In the genomic region with DNA sequence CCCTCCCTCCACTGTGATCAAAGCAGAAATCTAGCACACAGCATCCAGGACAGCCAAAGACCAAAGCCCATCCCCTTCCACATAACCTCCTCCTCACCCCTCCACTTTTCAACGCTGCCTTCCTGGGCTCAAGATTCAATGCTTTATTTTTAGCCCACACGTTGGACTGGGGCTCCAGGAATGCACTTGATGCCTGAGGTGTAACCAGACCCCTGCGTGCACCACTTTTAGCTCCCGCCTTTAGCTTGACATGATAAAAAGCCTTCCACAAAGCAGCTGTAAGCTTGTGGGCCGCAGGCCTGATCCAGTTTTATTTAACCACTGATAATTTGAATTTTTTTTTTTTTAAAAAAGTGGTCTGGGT, we compare ENCODE assay signal across 1 cellular context.
TF ChIP-seq lines count a peak whose summit lies in the region.

No MANE protein-coding gene starts in this region.

TF ChIP-seq in GM23338, 12 proteins besides CTCF, POLR2A, EP300 and RAD21 (continued from another document):
- TF ChIP-seq, protein P1, sequence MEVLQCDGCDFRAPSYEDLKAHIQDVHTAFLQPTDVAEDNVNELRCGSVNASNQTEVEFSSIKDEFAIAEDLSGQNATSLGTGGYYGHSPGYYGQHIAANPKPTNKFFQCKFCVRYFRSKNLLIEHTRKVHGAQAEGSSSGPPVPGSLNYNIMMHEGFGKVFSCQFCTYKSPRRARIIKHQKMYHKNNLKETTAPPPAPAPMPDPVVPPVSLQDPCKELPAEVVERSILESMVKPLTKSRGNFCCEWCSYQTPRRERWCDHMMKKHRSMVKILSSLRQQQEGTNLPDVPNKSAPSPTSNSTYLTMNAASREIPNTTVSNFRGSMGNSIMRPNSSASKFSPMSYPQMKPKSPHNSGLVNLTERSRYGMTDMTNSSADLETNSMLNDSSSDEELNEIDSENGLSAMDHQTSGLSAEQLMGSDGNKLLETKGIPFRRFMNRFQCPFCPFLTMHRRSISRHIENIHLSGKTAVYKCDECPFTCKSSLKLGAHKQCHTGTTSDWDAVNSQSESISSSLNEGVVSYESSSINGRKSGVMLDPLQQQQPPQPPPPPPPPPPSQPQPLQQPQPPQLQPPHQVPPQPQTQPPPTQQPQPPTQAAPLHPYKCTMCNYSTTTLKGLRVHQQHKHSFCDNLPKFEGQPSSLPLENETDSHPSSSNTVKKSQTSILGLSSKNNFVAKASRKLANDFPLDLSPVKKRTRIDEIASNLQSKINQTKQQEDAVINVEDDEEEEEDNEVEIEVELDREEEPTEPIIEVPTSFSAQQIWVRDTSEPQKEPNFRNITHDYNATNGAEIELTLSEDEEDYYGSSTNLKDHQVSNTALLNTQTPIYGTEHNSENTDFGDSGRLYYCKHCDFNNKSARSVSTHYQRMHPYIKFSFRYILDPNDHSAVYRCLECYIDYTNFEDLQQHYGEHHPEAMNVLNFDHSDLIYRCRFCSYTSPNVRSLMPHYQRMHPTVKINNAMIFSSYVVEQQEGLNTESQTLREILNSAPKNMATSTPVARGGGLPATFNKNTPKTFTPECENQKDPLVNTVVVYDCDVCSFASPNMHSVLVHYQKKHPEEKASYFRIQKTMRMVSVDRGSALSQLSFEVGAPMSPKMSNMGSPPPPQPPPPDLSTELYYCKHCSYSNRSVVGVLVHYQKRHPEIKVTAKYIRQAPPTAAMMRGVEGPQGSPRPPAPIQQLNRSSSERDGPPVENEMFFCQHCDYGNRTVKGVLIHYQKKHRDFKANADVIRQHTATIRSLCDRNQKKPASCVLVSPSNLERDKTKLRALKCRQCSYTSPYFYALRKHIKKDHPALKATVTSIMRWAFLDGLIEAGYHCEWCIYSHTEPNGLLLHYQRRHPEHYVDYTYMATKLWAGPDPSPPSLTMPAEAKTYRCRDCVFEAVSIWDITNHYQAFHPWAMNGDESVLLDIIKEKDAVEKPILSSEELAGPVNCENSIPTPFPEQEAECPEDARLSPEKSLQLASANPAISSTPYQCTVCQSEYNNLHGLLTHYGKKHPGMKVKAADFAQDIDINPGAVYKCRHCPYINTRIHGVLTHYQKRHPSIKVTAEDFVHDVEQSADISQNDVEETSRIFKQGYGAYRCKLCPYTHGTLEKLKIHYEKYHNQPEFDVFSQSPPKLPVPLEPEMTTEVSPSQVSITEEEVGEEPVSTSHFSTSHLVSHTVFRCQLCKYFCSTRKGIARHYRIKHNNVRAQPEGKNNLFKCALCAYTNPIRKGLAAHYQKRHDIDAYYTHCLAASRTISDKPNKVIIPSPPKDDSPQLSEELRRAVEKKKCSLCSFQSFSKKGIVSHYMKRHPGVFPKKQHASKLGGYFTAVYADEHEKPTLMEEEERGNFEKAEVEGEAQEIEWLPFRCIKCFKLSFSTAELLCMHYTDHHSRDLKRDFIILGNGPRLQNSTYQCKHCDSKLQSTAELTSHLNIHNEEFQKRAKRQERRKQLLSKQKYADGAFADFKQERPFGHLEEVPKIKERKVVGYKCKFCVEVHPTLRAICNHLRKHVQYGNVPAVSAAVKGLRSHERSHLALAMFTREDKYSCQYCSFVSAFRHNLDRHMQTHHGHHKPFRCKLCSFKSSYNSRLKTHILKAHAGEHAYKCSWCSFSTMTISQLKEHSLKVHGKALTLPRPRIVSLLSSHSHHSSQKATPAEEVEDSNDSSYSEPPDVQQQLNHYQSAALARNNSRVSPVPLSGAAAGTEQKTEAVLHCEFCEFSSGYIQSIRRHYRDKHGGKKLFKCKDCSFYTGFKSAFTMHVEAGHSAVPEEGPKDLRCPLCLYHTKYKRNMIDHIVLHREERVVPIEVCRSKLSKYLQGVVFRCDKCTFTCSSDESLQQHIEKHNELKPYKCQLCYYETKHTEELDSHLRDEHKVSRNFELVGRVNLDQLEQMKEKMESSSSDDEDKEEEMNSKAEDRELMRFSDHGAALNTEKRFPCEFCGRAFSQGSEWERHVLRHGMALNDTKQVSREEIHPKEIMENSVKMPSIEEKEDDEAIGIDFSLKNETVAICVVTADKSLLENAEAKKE (CRISPR knock-in tag; IDR thresholded peaks at IDR 0.05): no peak
- TF ChIP-seq NANOG (IDR thresholded peaks at IDR 0.05; ENCODE audit: borderline replicate concordance) (no peak), EZH2 (IDR thresholded peaks at IDR 0.05; ENCODE audit: low read depth, unreplicated experiment) (no peak), POLR2AphosphoS5 (IDR thresholded peaks at IDR 0.05; ENCODE audit: low read depth) (no peak), ZNF114 (CRISPR knock-in tag; IDR thresholded peaks at IDR 0.05) (no peak), JUNB (IDR thresholded peaks at IDR 0.05; ENCODE audit: unreplicated experiment) (no peak)
- TF ChIP-seq, protein P2, sequence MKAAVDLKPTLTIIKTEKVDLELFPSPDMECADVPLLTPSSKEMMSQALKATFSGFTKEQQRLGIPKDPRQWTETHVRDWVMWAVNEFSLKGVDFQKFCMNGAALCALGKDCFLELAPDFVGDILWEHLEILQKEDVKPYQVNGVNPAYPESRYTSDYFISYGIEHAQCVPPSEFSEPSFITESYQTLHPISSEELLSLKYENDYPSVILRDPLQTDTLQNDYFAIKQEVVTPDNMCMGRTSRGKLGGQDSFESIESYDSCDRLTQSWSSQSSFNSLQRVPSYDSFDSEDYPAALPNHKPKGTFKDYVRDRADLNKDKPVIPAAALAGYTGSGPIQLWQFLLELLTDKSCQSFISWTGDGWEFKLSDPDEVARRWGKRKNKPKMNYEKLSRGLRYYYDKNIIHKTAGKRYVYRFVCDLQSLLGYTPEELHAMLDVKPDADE (IDR thresholded peaks at IDR 0.05): no peak
- TF ChIP-seq, protein P3, sequence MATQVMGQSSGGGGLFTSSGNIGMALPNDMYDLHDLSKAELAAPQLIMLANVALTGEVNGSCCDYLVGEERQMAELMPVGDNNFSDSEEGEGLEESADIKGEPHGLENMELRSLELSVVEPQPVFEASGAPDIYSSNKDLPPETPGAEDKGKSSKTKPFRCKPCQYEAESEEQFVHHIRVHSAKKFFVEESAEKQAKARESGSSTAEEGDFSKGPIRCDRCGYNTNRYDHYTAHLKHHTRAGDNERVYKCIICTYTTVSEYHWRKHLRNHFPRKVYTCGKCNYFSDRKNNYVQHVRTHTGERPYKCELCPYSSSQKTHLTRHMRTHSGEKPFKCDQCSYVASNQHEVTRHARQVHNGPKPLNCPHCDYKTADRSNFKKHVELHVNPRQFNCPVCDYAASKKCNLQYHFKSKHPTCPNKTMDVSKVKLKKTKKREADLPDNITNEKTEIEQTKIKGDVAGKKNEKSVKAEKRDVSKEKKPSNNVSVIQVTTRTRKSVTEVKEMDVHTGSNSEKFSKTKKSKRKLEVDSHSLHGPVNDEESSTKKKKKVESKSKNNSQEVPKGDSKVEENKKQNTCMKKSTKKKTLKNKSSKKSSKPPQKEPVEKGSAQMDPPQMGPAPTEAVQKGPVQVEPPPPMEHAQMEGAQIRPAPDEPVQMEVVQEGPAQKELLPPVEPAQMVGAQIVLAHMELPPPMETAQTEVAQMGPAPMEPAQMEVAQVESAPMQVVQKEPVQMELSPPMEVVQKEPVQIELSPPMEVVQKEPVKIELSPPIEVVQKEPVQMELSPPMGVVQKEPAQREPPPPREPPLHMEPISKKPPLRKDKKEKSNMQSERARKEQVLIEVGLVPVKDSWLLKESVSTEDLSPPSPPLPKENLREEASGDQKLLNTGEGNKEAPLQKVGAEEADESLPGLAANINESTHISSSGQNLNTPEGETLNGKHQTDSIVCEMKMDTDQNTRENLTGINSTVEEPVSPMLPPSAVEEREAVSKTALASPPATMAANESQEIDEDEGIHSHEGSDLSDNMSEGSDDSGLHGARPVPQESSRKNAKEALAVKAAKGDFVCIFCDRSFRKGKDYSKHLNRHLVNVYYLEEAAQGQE (IDR thresholded peaks at IDR 0.05; ENCODE audit: unreplicated experiment): no peak
